15 cellular contexts compared by ENCODE assay signal in genomic region chr20:24953621-24954133, GRCh38. TPM values are rescaled to one million over a fixed set of nuclear protein-coding genes. Genes with fewer than 3 reads are reported as not detected.
DNase-seq lines count a peak whose midpoint lies in the region; ATAC-seq and TF ChIP-seq lines count a peak whose summit lies in the region.
"Had no signal": no experiment of that assay in that cellular context is flagged by ENCODE, and none has a peak within 500 bp of the region (broad histone marks: within the 10 kb centered on the region; RNA-seq: fewer than 3 reads in every experiment).

No MANE protein-coding gene starts in this region.

- DNase-seq in DND-41 (peak; percentile 4), WTC11 (ENCODE audit: low spot score) (no peak), ecto neural progenitor cell (ENCODE audit: low spot score) (peak; percentile 42), NCI-H1092 treated with DMSO at 0.1 percent for 48 hours (lab: John Stamatoyannopoulos, UW) (no peak), lower lobe of right lung (no peak), mammary epithelial cell (no peak)
- DNase-seq: effector CD8-positive, alpha-beta T cell had no signal

- POLR2A ChIA-PET in WTC11 (lab: Charles Lee), result interaction anchor here (0.5 kb wide), 1 partner anchor 702 kb away, joined by 3 read pairs; no protein-coding TSS in a partner anchor

- H3K9ac ChIP-seq in DND-41 (ENCODE audit: low read depth, low read length) (no peak overlapping the region), mammary epithelial cell (ENCODE audit: insufficient read depth, low read length) (no peak overlapping the region)

- H3K27ac ChIP-seq in DND-41 (ENCODE audit: low read length), result peak overlapping the region; percentile 57; the same call in 1 of the 2 replicates
- H3K27ac ChIP-seq in skin epidermis, result peak overlapping the region in 11 of 21 experiments; percentile 2 to 94 (median 28)
- no peak overlapping the region for H3K27ac ChIP-seq in lower lobe of right lung
- H3K27ac ChIP-seq in mammary epithelial cell (ENCODE audit: insufficient read depth, low read depth, low read length), result no peak overlapping the region

- peaks cover 14% of the 10 kb centered on the region for H3K4me1 Mint-ChIP-seq in WTC11
- H3K4me1 Mint-ChIP-seq: mesothelial cell of epicardium had no signal

- H3K27me3 ChIP-seq in DND-41 (ENCODE audit: insufficient read depth, low read length, poor library complexity) (no peaks in the 10 kb centered on the region), lower lobe of right lung (ENCODE audit: low read depth) (peaks cover 9% of the 10 kb centered on the region), mammary epithelial cell (ENCODE audit: insufficient read depth, low read length) (no peaks in the 10 kb centered on the region)

- no peaks in the 10 kb centered on the region for H3K9me3 ChIP-seq in DND-41 (ENCODE audit: insufficient read depth, low read length, severe bottlenecking)
- H3K9me3 ChIP-seq in lower lobe of right lung, result no peaks in the 10 kb centered on the region
- H3K9me3 ChIP-seq in mammary epithelial cell (replicated peaks; ENCODE audit: insufficient read depth, low read length), result no peaks in the 10 kb centered on the region

- ATAC-seq in DND-41 (ENCODE audit: insufficient read depth, low read depth) (no peak), WTC11 (no peak), HG03108 (IDR thresholded peaks at IDR 0.05; ENCODE audit: unreplicated experiment) (no peak), lower lobe of right lung (no peak)

- H3K4me1 ChIP-seq in DND-41 (ENCODE audit: insufficient read depth, low read length) (peaks cover 36% of the 10 kb centered on the region), lower lobe of right lung (peaks cover 5% of the 10 kb centered on the region), mammary epithelial cell (ENCODE audit: insufficient read depth, low read length) (no peaks in the 10 kb centered on the region)

- CTCF ChIA-PET in WTC11 (lab: Charles Lee) (interaction anchor here (2.0 to 3.2 kb wide), 2 partner anchors 23 to 36 kb away, joined by 6 to 11 read pairs; no protein-coding TSS in a partner anchor), mammary epithelial cell (lab: Charles Lee; ENCODE audit: low non-redundant PET) (no interaction called here)

- H3K4me3 ChIP-seq in DND-41 (ENCODE audit: low read depth in 1 of 2, low read length in 2 of 2) (no peak overlapping the region), skin epidermis (no peak overlapping the region), lower lobe of right lung (no peak overlapping the region), mammary epithelial cell (replicated peaks in 1 of 3; ENCODE audit: insufficient read depth in 1 of 3, low read depth in 2 of 3, low read length in 3 of 3) (no peak overlapping the region)

- H3K27ac Mint-ChIP-seq in WTC11, result 0 out of 2 replicates have a peak overlapping the region, but pooled peaks have one; percentile 24
- H3K27ac Mint-ChIP-seq: mesothelial cell of epicardium had no signal

- H3K27me3 Mint-ChIP-seq in WTC11 (ENCODE audit: low read depth), result no peaks in the 10 kb centered on the region

- no peak overlapping the region for H3K4me3 Mint-ChIP-seq in WTC11
- H3K4me3 Mint-ChIP-seq: brain, mesothelial cell of epicardium had no signal

- peaks cover 11% of the 10 kb centered on the region for H4K20me1 ChIP-seq in DND-41 (ENCODE audit: insufficient read depth, low read length)
- H4K20me1 ChIP-seq in mammary epithelial cell (ENCODE audit: insufficient read depth, low read length), result no peaks in the 10 kb centered on the region

- in situ Hi-C loops in mammary epithelial cell (cut with MboI; ENCODE audit: low sequenced_read_pairs in 2 of 2), result no loop called here

- TF ChIP-seq CTCF in DND-41 (IDR thresholded peaks at IDR 0.05; ENCODE audit: borderline replicate concordance, extremely low read depth, low read length, poor library complexity, severe bottlenecking), result no peak
- TF ChIP-seq CTCF in WTC11 (IDR thresholded peaks at IDR 0.05), result no peak
- no peak for TF ChIP-seq CTCF in lower lobe of right lung (IDR thresholded peaks at IDR 0.05)
- no peak for TF ChIP-seq CTCF in mammary epithelial cell (conservative IDR thresholded peaks at IDR 0.05 in 1 of 2, IDR thresholded peaks at IDR 0.05 in 1 of 2; ENCODE audit: extremely low read depth in 1 of 2, insufficient read depth in 1 of 2, low read depth in 1 of 2, low read length in 2 of 2)

- no TSS peak for BruUV-seq in mammary epithelial cell (replicated peaks; lab: Mats Ljungman, UMichigan)

- peaks cover under 1% of the 10 kb centered on the region; the same call in 1 of the 2 replicates for H3K9me3 Mint-ChIP-seq in WTC11
- H3K9me3 Mint-ChIP-seq: mesothelial cell of epicardium had no signal

- intact Hi-C loops in lower lobe of right lung (cut with DNase I), result no loop called here
- intact Hi-C loops in mammary epithelial cell (cut with micrococcal nuclease), result no loop called here

- no peaks in the 10 kb centered on the region for H3K79me2 ChIP-seq in DND-41 (ENCODE audit: insufficient read depth, low read length)
- no peaks in the 10 kb centered on the region for H3K79me2 ChIP-seq in mammary epithelial cell (ENCODE audit: insufficient read depth, low read length)

- dilution Hi-C loops in mammary epithelial cell (cut with HindIII; ENCODE audit: low sequenced_read_pairs), result no loop called here

- no peaks in the 10 kb centered on the region for H3K36me3 Mint-ChIP-seq in WTC11
- H3K36me3 Mint-ChIP-seq: brain, mesothelial cell of epicardium had no signal

- WGBS in mammary epithelial cell (ENCODE audit: low coverage, missing lambda C conversion rate), result 95% methylated on average over 14 of the region's 16 CpGs

- H3K36me3 ChIP-seq in DND-41 (ENCODE audit: insufficient read depth, low read length) (peaks cover 25% of the 10 kb centered on the region), lower lobe of right lung (peaks cover 18% of the 10 kb centered on the region), mammary epithelial cell (ENCODE audit: insufficient read depth, low read length) (peaks cover 2% of the 10 kb centered on the region)

- no peak overlapping the region for H2AFZ ChIP-seq in DND-41 (ENCODE audit: low read depth, low read length)
- no peak overlapping the region for H2AFZ ChIP-seq in mammary epithelial cell (ENCODE audit: low read depth, low read length)

- H3K4me2 ChIP-seq in DND-41 (ENCODE audit: insufficient read depth, low read length) (no peak overlapping the region), mammary epithelial cell (ENCODE audit: insufficient read depth, low read depth, low read length) (no peak overlapping the region)

TF ChIP-seq in WTC11, 78 proteins besides CTCF, POLR2A, EP300 and RAD21 (continues in another document):
- no peak for TF ChIP-seq ZNF532 (CRISPR knock-in tag; IDR thresholded peaks at IDR 0.05; ENCODE audit: borderline replicate concordance)
- TF ChIP-seq GRHL2 (CRISPR knock-in tag; IDR thresholded peaks at IDR 0.05; ENCODE audit: insufficient replicate concordance, severe bottlenecking), result no peak
- no peak for TF ChIP-seq FOXP1 (CRISPR knock-in tag; IDR thresholded peaks at IDR 0.05; ENCODE audit: borderline replicate concordance)
- no peak for TF ChIP-seq USF2 (CRISPR knock-in tag; IDR thresholded peaks at IDR 0.05)
- no peak for TF ChIP-seq ZNF671 (CRISPR knock-in tag; IDR thresholded peaks at IDR 0.05)

RNA-seq across cellular contexts. Expression of gene CST7, which starts 4.6 kb away (rescaled TPM):
- total RNA-seq in WTC11 (2021) (not detected in 3 replicates), lower lobe of right lung (11.7 TPM), mammary epithelial cell (not detected)
- polyA plus RNA-seq in mammary epithelial cell, result not detected
- not detected for polyA minus RNA-seq in mammary epithelial cell
- total RNA-seq: fibroblast of villous mesenchyme, mesothelial cell of epicardium, pulmonary artery endothelial cell, urinary bladder had no signal
- polyA plus RNA-seq: BJ had no signal

RNA-seq across cellular contexts. Expression of gene APMAP, which starts 38.9 kb away (rescaled TPM):
- 55.3 to 64.4 TPM (median 62.1 TPM) in 3 replicates for total RNA-seq in WTC11 (2021)
- 82.9 TPM for total RNA-seq in lower lobe of right lung
- 100 to 1,000 TPM in 1 of 2 donors, 10 to 100 TPM in 1; 74.6 to 104 TPM for total RNA-seq in mammary epithelial cell
- polyA plus RNA-seq in mammary epithelial cell, result 66.1 TPM
- polyA minus RNA-seq in mammary epithelial cell, result 30.9 TPM

Comparison
In these comparisons a context has a peak if more than half of its experiments do, and no peak if none do; other contexts are left out.
1. DNase-seq: peak in DND-41 (single experiment) and ecto neural progenitor cell (single experiment); none in WTC11 (single experiment), NCI-H1092 treated with DMSO at 0.1 percent for 48 hours (single experiment), lower lobe of right lung (single experiment) and mammary epithelial cell (single experiment).
2. H3K27ac ChIP-seq: peak in DND-41 (single experiment) and skin epidermis (11 of 21); none in lower lobe of right lung (single experiment) and mammary epithelial cell (single experiment).
3. RNA of gene CST7, which starts 4.6 kb away (total RNA-seq): 11.7 TPM in lower lobe of right lung (single experiment); not detected in WTC11 and not detected in mammary epithelial cell; every median in the first group is over 10 times any median in the second.